ENCODE assay signal across 1 cellular context in the genomic region with DNA sequence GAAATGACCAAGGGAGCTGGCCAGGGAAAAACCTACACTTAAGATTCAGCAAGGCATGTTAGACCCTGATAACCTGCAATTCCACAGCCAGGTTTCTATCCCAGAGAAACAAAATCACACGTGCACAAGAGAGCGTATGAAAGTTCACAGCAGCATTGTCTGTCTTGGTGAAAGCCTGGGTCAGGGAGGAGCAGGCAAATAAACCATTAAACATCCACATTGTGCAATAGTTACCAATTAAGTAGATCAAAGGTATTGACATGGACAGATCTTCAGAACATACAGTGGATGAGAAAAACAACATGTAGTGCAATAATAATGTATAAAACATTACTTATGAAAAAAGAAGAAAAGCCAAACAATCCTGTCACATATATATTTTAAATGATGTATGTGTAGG.
TF ChIP-seq lines count a peak whose summit lies in the region.

No MANE protein-coding gene starts in this region.

TF ChIP-seq in liver, 16 proteins besides CTCF, POLR2A, EP300 and RAD21 (continued from another document):
- TF ChIP-seq, protein P1, sequence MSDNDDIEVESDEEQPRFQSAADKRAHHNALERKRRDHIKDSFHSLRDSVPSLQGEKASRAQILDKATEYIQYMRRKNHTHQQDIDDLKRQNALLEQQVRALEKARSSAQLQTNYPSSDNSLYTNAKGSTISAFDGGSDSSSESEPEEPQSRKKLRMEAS (IDR thresholded peaks at IDR 0.05): peak; percentile 72
- TF ChIP-seq GABPA (IDR thresholded peaks at IDR 0.05 in 1 of 2, conservative IDR thresholded peaks at IDR 0.05 in 1 of 2) (peak in 1 of 2 donors; percentile 29), EGR1 (IDR thresholded peaks at IDR 0.05; ENCODE audit: low read depth in 2 of 2) (peak in 1 of 2 donors; percentile 68), JUND (IDR thresholded peaks at IDR 0.05) (peak in 1 of 2 donors; percentile 76), YY1 (IDR thresholded peaks at IDR 0.05) (peak; percentile 25)
